Comparison of ENCODE assay signal across 27 cellular contexts in the genomic region with DNA sequence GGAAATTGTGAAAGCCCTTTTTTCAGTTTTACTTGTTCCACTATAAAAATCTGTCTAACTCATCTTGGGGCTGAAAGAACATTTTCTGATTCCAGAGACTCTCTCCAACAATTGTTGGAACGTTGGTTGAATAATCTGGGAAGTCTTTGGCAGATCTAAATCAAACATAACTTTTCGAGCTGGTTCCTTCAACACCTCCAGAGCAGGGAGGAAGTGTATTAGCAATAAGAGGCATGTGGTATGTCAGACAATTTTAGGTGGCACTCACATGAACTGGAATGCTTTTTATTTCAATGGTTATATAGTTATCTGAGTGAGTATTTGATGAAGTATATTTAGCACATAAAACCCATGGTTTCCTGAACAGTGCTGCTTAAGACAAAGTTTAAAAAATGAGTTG.
"Had no signal": no experiment of that assay in that cellular context is flagged by ENCODE, and none has a peak within 500 bp of the region (broad histone marks: within the 10 kb centered on the region; RNA-seq: fewer than 3 reads in every experiment).

No MANE protein-coding gene starts in this region.

- H3K27me3 Mint-ChIP-seq: activated B cell treated with CpG ODN at 0.5 μM for 24 hours; activated CD4-positive, alpha-beta T cell treated with anti-CD3 and anti-CD28 coated beads for 36 hours; activated naive CD8-positive, alpha-beta T cell treated with anti-CD3 and anti-CD28 coated beads for 36 hours; T-helper 17 cell; type B pancreatic cell had no signal

- ATAC-seq: activated CD4-positive, alpha-beta T cell treated with anti-CD3 and anti-CD28 coated beads for 36 hours; activated T-cell treated with anti-CD3 and anti-CD28 coated beads, Interleukin-2, amount 50 U/mL, for 4 hours; left colon; natural killer cell; psoas muscle; right lobe of liver; stimulated activated effector memory CD8-positive, alpha-beta T cell treated with anti-CD3 and anti-CD28 coated beads, Interleukin-12 subunit alpha, Interleukin-12 subunit beta, amount 100 ng/mL, for 72 hours; stimulated activated naive CD8-positive, alpha-beta T cell treated with anti-CD3 and anti-CD28 coated beads, Interleukin-15, amount 100 ng/mL, for 72 hours; T-helper 17 cell had no signal

- H3K27me3 ChIP-seq: ovary, right lobe of liver, testis had no signal

- H3K4me3 Mint-ChIP-seq: activated B cell treated with CpG ODN at 0.5 μM for 24 hours; activated CD4-positive, alpha-beta T cell treated with anti-CD3 and anti-CD28 coated beads for 36 hours; activated naive CD8-positive, alpha-beta T cell treated with anti-CD3 and anti-CD28 coated beads for 36 hours; activated T-cell treated with anti-CD3 and anti-CD28 coated beads, Interleukin-2, amount 50 U/mL, for 4 hours; natural killer cell; stimulated activated effector memory CD8-positive, alpha-beta T cell treated with anti-CD3 and anti-CD28 coated beads, Interleukin-12 subunit alpha, Interleukin-12 subunit beta, amount 100 ng/mL, for 72 hours; stimulated activated naive CD8-positive, alpha-beta T cell treated with anti-CD3 and anti-CD28 coated beads, Interleukin-15, amount 100 ng/mL, for 72 hours; T-helper 17 cell; type B pancreatic cell had no signal

- H3K4me3 ChIP-seq: lung, ovary, psoas muscle, right lobe of liver, testis had no signal

- H3K27ac Mint-ChIP-seq: activated B cell treated with CpG ODN at 0.5 μM for 24 hours; activated CD4-positive, alpha-beta T cell treated with anti-CD3 and anti-CD28 coated beads for 36 hours; activated naive CD8-positive, alpha-beta T cell treated with anti-CD3 and anti-CD28 coated beads for 36 hours; natural killer cell; stimulated activated effector memory CD8-positive, alpha-beta T cell treated with anti-CD3 and anti-CD28 coated beads, Interleukin-12 subunit alpha, Interleukin-12 subunit beta, amount 100 ng/mL, for 72 hours; stimulated activated naive CD8-positive, alpha-beta T cell treated with anti-CD3 and anti-CD28 coated beads, Interleukin-15, amount 100 ng/mL, for 72 hours; T-helper 17 cell; type B pancreatic cell had no signal

- H3K36me3 Mint-ChIP-seq: activated naive CD8-positive, alpha-beta T cell treated with anti-CD3 and anti-CD28 coated beads for 36 hours; natural killer cell; stimulated activated effector memory CD8-positive, alpha-beta T cell treated with anti-CD3 and anti-CD28 coated beads, Interleukin-12 subunit alpha, Interleukin-12 subunit beta, amount 100 ng/mL, for 72 hours; type B pancreatic cell had no signal

- H3K27ac ChIP-seq: neutrophil, ovary, psoas muscle, right lobe of liver, testis had no signal

- H3K9me3 ChIP-seq: neutrophil, ovary, psoas muscle, right lobe of liver, testis had no signal

- FAIRE-seq: bronchial epithelial cell, small intestine had no signal

- H3K9me3 Mint-ChIP-seq: activated B cell treated with CpG ODN at 0.5 μM for 24 hours; activated naive CD8-positive, alpha-beta T cell treated with anti-CD3 and anti-CD28 coated beads for 36 hours; activated T-cell treated with anti-CD3 and anti-CD28 coated beads, Interleukin-2, amount 50 U/mL, for 4 hours; natural killer cell; stimulated activated effector memory CD8-positive, alpha-beta T cell treated with anti-CD3 and anti-CD28 coated beads, Interleukin-12 subunit alpha, Interleukin-12 subunit beta, amount 100 ng/mL, for 72 hours; stimulated activated naive CD8-positive, alpha-beta T cell treated with anti-CD3 and anti-CD28 coated beads, Interleukin-15, amount 100 ng/mL, for 72 hours; type B pancreatic cell had no signal

- DNase-seq: activated B cell treated with CpG ODN at 0.5 μM for 24 hours; activated CD4-positive, alpha-beta T cell treated with anti-CD3 and anti-CD28 coated beads for 36 hours; activated CD4-positive, alpha-beta T cell treated with anti-CD3 and anti-CD28 coated beads, Interleukin-2, amount 50 U/mL, for 4 hours; activated CD8-positive, alpha-beta memory T cell treated with anti-CD3 and anti-CD28 coated beads, Interleukin-2, amount 50 U/mL, for 48 hours; activated naive CD4-positive, alpha-beta T cell treated with Interleukin-2 at 50 U/mL for 16 hours; activated naive CD8-positive, alpha-beta T cell treated with anti-CD3 and anti-CD28 coated beads for 36 hours; activated T-cell treated with anti-CD3 and anti-CD28 coated beads, Interleukin-2, amount 50 U/mL, for 4 hours; cerebellar nuclear complex; cortex of kidney; erythroblast; foreskin melanocyte; islet precursor cell; left colon; natural killer cell; ovary; psoas muscle; right lobe of liver; small intestine; stimulated activated CD4-positive, alpha-beta T cell treated with anti-CD3 and anti-CD28 coated beads, Interleukin-2, amount 100 ng/mL, for 24 hours; stimulated activated naive CD8-positive, alpha-beta T cell treated with anti-CD3 and anti-CD28 coated beads, Interleukin-15, amount 100 ng/mL, for 72 hours; T-helper 17 cell; testis had no signal

- H3K4me1 Mint-ChIP-seq: activated B cell treated with CpG ODN at 0.5 μM for 24 hours; activated CD4-positive, alpha-beta T cell treated with anti-CD3 and anti-CD28 coated beads for 36 hours; activated naive CD8-positive, alpha-beta T cell treated with anti-CD3 and anti-CD28 coated beads for 36 hours; natural killer cell had no signal

- H3K4me1 ChIP-seq: psoas muscle, right lobe of liver, testis had no signal

- H3K36me3 ChIP-seq: neutrophil, ovary, right lobe of liver had no signal
